1 cellular context compared by ENCODE assay signal in the genomic region with DNA sequence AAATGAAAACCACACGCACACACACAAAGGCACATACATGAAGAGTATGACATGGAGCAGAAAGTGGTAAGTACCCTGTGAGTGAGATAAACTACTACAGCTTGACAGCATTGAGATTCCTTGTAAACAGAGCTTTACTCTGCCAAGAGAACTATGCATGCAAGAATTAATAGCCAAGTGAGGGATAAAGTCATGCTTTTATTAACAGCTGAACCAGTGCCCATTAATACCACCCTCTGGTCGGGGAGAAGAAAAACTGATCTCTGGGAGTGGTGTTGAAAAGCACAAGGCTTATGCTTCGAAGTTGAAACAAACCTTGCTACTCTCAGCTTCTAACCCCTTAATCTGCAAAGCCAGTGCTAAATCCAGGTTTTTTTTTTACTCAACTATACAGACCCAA.
TF ChIP-seq lines count a peak whose summit lies in the region.

No MANE protein-coding gene starts in this region.

TF ChIP-seq in IMR-90, 13 proteins besides CTCF, POLR2A, EP300 and RAD21 (continued from another document):
- TF ChIP-seq, protein P1, sequence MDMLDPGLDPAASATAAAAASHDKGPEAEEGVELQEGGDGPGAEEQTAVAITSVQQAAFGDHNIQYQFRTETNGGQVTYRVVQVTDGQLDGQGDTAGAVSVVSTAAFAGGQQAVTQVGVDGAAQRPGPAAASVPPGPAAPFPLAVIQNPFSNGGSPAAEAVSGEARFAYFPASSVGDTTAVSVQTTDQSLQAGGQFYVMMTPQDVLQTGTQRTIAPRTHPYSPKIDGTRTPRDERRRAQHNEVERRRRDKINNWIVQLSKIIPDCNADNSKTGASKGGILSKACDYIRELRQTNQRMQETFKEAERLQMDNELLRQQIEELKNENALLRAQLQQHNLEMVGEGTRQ (IDR thresholded peaks at IDR 0.05; ENCODE audit: low read depth, low read length): no peak
- no peak for TF ChIP-seq BHLHE40 (IDR thresholded peaks at IDR 0.05; ENCODE audit: low read depth, low read length)
